7 cellular contexts compared by ENCODE assay signal in the genomic region with DNA sequence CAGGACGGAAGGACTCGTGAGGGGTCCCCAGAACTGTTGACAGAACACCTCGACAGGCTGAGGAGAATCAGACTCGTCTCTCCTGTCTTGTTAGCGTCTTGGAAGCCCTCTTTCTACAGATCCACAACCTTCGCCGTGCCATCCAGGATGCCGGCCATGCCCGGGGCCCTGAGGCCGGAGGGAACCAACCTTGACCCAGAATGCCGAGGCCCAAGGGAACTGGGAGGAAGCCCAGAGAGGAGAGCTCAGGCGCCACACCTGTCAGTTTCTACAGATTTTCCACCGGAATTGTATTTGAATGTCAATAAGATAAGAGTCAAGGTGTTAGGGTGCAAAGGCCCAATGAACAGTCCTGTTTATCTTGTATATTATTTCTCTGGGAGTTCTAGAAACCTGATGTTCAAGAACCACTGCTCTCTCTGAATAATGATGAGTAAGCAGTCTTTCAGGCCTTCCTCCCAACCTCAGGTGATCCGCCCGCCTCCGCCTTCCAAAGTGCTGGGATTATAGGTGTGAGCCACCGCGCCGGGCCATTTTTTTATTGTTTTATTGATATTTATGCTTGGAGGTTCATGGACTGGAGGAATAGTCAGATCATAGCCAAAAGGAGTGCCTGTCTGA. TPM values are rescaled to one million over a fixed set of nuclear protein-coding genes. Genes with fewer than 3 reads are reported as not detected.
DNase-seq lines count a peak whose midpoint lies in the region; ATAC-seq and TF ChIP-seq lines count a peak whose summit lies in the region.

No MANE protein-coding gene starts in this region.

- no peak for TF ChIP-seq EP300 in tibial nerve (IDR thresholded peaks at IDR 0.05)

- intact Hi-C loops in colonic mucosa (cut with DNase I): no loop called here

- peak; percentile 78 for DNase-seq in LoVo (ENCODE audit: low spot score)
- DNase-seq in colonic mucosa: peak; percentile 88
- DNase-seq in lung (ENCODE audit: low spot score): no peak
- no peak for DNase-seq in tibial nerve (ENCODE audit: low spot score in 2 of 2)
- no peak for DNase-seq in NCI-H345 treated with DMSO at 0.1 percent for 48 hours (lab: John Stamatoyannopoulos, UW; ENCODE audit: unreplicated experiment)
- DNase-seq in RKO (ENCODE audit: low spot score): no peak

- H3K27ac ChIP-seq in colonic mucosa: peak overlapping the region; percentile 58
- H3K27ac ChIP-seq in lung (ENCODE audit: low read depth in 1 of 2, low read length in 1 of 2): peak overlapping the region in 1 of 2 donors; percentile 90
- peak overlapping the region in 3 of 4 donors; percentile 73 to 87 (median 73) for H3K27ac ChIP-seq in tibial nerve

- H3K36me3 ChIP-seq in colonic mucosa: no peaks in the 10 kb centered on the region
- H3K36me3 ChIP-seq in lung (ENCODE audit: control insufficient read depth in 2 of 2, insufficient read depth in 2 of 2, low read length in 2 of 2): no peaks in the 10 kb centered on the region
- no peaks in the 10 kb centered on the region for H3K36me3 ChIP-seq in tibial nerve

- WGBS in lung, 2 donors: 85 to 93% methylated on average over 19 of the region's 19 CpGs
- WGBS in tibial nerve, 2 donors: 90 to 95% methylated on average over 15 to 19 of the region's 19 CpGs

- H3K27me3 ChIP-seq in colonic mucosa (no peaks in the 10 kb centered on the region), lung (ENCODE audit: control insufficient read depth, insufficient read depth) (no peaks in the 10 kb centered on the region), tibial nerve (no peaks in the 10 kb centered on the region)

- no peak for TF ChIP-seq POLR2A in tibial nerve (IDR thresholded peaks at IDR 0.05)

- H3K4me1 ChIP-seq in colonic mucosa (no peaks in the 10 kb centered on the region), lung (ENCODE audit: control insufficient read depth in 2 of 2, insufficient read depth in 2 of 2, low read length in 2 of 2) (peaks cover 0 to 5% of the 10 kb centered on the region in 2 donors), tibial nerve (peaks cover 0 to 28% (median 3%) of the 10 kb centered on the region in 4 donors)

- H3K9me3 ChIP-seq in colonic mucosa: no peaks in the 10 kb centered on the region
- no peaks in the 10 kb centered on the region for H3K9me3 ChIP-seq in lung (ENCODE audit: control insufficient read depth in 2 of 2, insufficient read depth in 1 of 2, low read length in 1 of 2)
- H3K9me3 ChIP-seq in tibial nerve: no peaks in the 10 kb centered on the region

- peak overlapping the region; percentile 70 for H3K4me3 ChIP-seq in colonic mucosa
- peak overlapping the region; percentile 78 for H3K4me3 ChIP-seq in lung
- H3K4me3 ChIP-seq in tibial nerve: peak overlapping the region in 3 of 4 donors; percentile 50 to 59 (median 52)

- ATAC-seq in lung (ENCODE audit: insufficient read depth, low FRiP score): no peak
- ATAC-seq in GM19328 (IDR thresholded peaks at IDR 0.05; ENCODE audit: unreplicated experiment): no peak

- peak overlapping the region; percentile 52 to 81 for H3K9ac ChIP-seq in colonic mucosa (ENCODE audit: low read depth in 2 of 2, low read length in 2 of 2)

- no peak for TF ChIP-seq CTCF in colonic mucosa (IDR thresholded peaks at IDR 0.05)
- TF ChIP-seq CTCF in lung (IDR thresholded peaks at IDR 0.05; ENCODE audit: control extremely low read depth, extremely low read depth): no peak
- no peak for TF ChIP-seq CTCF in tibial nerve (IDR thresholded peaks at IDR 0.05)

RNA-seq across cellular contexts. Expression of gene ME1, which starts 0.8 kb away (rescaled TPM):
- total RNA-seq in colonic mucosa (10 to 100 TPM; 11.0 to 11.4 TPM), lung (10 to 100 TPM in 1 of 2 donors, 1 to 10 TPM in 1; 4.9 to 17.5 TPM), tibial nerve (10 to 100 TPM in 3 of 4 donors, 1 to 10 TPM in 1; 7.8 to 17.6 (median 14.9) TPM)
- 10 to 100 TPM; 10.8 TPM for polyA plus RNA-seq in lung

Comparison
In these comparisons a context has a peak if more than half of its experiments do, and no peak if none do; other contexts are left out.
1. DNase-seq: peak in LoVo (single experiment) and colonic mucosa (single experiment); none in lung (single experiment), tibial nerve (0 of 2), NCI-H345 treated with DMSO at 0.1 percent for 48 hours (single experiment) and RKO (single experiment).
2. Peak in every context shown above with its lines, with median percentiles within 50 percentile points of each other: H3K4me3 ChIP-seq.